In the genomic region with DNA sequence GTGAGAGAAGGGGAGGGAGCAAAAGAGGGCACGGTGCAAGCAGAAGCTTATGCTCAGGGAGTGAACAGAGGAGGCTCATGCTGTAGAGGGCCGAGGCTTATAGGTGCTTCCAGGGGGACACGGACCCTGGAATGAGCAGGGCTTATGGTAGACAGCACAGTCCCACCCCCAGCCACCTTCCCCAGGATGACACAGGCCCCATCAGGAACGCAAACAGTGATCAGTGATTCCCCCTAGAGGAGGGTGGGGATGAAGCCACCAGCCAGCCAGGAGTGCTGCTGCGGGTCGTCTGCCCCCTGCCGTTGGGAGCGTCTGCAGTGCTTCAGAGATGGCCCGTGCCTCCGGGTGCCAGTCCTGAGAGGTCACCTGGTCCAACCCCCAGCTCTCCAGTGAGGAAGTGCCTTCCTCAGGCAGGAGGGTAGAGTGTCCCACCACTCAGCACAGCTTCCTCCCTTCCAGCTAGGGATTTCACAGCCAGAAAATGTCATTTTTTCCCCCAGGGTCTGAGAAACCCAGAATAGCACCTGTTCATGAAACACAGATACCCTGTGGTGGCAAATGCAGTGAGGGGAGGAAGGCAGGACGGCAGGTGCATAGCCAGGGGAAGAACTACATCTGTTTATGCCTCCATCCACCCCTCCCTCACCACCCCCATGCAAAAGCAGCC, we compare ENCODE assay signal across 1 cellular context.
TF ChIP-seq lines count a peak whose summit lies in the region.

No MANE protein-coding gene starts in this region.

TF ChIP-seq in HEK293, 187 proteins besides CTCF, POLR2A, EP300 and RAD21 (continued from another document):
- no peak for TF ChIP-seq SETDB1 (IDR thresholded peaks at IDR 0.05; ENCODE audit: insufficient read length, low read length)
- TF ChIP-seq ZNF394 (tag by site-specific recombination; IDR thresholded peaks at IDR 0.05; ENCODE audit: borderline replicate concordance) = no peak
- TF ChIP-seq ZBTB21 (tag by site-specific recombination; IDR thresholded peaks at IDR 0.05) = no peak
- TF ChIP-seq, protein P1, sequence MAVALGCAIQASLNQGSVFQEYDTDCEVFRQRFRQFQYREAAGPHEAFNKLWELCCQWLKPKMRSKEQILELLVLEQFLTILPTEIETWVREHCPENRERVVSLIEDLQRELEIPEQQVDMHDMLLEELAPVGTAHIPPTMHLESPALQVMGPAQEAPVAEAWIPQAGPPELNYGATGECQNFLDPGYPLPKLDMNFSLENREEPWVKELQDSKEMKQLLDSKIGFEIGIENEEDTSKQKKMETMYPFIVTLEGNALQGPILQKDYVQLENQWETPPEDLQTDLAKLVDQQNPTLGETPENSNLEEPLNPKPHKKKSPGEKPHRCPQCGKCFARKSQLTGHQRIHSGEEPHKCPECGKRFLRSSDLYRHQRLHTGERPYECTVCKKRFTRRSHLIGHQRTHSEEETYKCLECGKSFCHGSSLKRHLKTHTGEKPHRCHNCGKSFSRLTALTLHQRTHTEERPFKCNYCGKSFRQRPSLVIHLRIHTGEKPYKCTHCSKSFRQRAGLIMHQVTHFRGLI (tag by site-specific recombination; IDR thresholded peaks at IDR 0.05) = no peak
- no peak for TF ChIP-seq ZNF548 (tag by site-specific recombination; IDR thresholded peaks at IDR 0.05)
- TF ChIP-seq, protein P2, sequence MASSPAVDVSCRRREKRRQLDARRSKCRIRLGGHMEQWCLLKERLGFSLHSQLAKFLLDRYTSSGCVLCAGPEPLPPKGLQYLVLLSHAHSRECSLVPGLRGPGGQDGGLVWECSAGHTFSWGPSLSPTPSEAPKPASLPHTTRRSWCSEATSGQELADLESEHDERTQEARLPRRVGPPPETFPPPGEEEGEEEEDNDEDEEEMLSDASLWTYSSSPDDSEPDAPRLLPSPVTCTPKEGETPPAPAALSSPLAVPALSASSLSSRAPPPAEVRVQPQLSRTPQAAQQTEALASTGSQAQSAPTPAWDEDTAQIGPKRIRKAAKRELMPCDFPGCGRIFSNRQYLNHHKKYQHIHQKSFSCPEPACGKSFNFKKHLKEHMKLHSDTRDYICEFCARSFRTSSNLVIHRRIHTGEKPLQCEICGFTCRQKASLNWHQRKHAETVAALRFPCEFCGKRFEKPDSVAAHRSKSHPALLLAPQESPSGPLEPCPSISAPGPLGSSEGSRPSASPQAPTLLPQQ (tag by site-specific recombination; IDR thresholded peaks at IDR 0.05) = no peak
- 0 out of 2 replicates have a peak, but pooled peaks have one; percentile 18 for TF ChIP-seq TRIM28 (IDR thresholded peaks at IDR 0.05; ENCODE audit: borderline replicate concordance, low read length)
- peak; percentile 77 for TF ChIP-seq GLIS2 (tag by site-specific recombination; IDR thresholded peaks at IDR 0.05)
- TF ChIP-seq, protein P3, sequence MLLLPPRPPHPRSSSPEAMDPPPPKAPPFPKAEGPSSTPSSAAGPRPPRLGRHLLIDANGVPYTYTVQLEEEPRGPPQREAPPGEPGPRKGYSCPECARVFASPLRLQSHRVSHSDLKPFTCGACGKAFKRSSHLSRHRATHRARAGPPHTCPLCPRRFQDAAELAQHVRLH (tag by site-specific recombination; IDR thresholded peaks at IDR 0.05) = peak; percentile 45; the same call in 1 of the 2 replicates
- TF ChIP-seq ZNF571 (tag by site-specific recombination; IDR thresholded peaks at IDR 0.05) = no peak
- TF ChIP-seq, protein P4, sequence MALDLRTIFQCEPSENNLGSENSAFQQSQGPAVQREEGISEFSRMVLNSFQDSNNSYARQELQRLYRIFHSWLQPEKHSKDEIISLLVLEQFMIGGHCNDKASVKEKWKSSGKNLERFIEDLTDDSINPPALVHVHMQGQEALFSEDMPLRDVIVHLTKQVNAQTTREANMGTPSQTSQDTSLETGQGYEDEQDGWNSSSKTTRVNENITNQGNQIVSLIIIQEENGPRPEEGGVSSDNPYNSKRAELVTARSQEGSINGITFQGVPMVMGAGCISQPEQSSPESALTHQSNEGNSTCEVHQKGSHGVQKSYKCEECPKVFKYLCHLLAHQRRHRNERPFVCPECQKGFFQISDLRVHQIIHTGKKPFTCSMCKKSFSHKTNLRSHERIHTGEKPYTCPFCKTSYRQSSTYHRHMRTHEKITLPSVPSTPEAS (tag by site-specific recombination; IDR thresholded peaks at IDR 0.05) = no peak
- no peak for TF ChIP-seq YY2 (tag by site-specific recombination; IDR thresholded peaks at IDR 0.05)
- peak; percentile 73 for TF ChIP-seq ZIC2 (tag by site-specific recombination; IDR thresholded peaks at IDR 0.05)
- no peak for TF ChIP-seq ZNF521 (tag by site-specific recombination; IDR thresholded peaks at IDR 0.05)
- TF ChIP-seq, protein P5, sequence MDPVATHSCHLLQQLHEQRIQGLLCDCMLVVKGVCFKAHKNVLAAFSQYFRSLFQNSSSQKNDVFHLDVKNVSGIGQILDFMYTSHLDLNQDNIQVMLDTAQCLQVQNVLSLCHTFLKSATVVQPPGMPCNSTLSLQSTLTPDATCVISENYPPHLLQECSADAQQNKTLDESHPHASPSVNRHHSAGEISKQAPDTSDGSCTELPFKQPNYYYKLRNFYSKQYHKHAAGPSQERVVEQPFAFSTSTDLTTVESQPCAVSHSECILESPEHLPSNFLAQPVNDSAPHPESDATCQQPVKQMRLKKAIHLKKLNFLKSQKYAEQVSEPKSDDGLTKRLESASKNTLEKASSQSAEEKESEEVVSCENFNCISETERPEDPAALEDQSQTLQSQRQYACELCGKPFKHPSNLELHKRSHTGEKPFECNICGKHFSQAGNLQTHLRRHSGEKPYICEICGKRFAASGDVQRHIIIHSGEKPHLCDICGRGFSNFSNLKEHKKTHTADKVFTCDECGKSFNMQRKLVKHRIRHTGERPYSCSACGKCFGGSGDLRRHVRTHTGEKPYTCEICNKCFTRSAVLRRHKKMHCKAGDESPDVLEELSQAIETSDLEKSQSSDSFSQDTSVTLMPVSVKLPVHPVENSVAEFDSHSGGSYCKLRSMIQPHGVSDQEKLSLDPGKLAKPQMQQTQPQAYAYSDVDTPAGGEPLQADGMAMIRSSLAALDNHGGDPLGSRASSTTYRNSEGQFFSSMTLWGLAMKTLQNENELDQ (tag by site-specific recombination; IDR thresholded peaks at IDR 0.05; ENCODE audit: low read depth) = no peak
- peak; percentile 77 for TF ChIP-seq ZNF501 (tag by site-specific recombination; IDR thresholded peaks at IDR 0.05)
- TF ChIP-seq ZNF785 (tag by site-specific recombination; IDR thresholded peaks at IDR 0.05) = no peak
- TF ChIP-seq TCF7L2 (IDR thresholded peaks at IDR 0.05; ENCODE audit: borderline replicate concordance, low read depth, low read length) = no peak
- no peak for TF ChIP-seq ZNF202 (tag by site-specific recombination; IDR thresholded peaks at IDR 0.05; ENCODE audit: borderline replicate concordance)
- no peak for TF ChIP-seq OSR2 (tag by site-specific recombination; IDR thresholded peaks at IDR 0.05)
- no peak for TF ChIP-seq GLI4 (tag by site-specific recombination; IDR thresholded peaks at IDR 0.05)
- TF ChIP-seq ZNF654 (tag by site-specific recombination; IDR thresholded peaks at IDR 0.05; ENCODE audit: low read depth) = peak; percentile 55
- TF ChIP-seq, protein P6, sequence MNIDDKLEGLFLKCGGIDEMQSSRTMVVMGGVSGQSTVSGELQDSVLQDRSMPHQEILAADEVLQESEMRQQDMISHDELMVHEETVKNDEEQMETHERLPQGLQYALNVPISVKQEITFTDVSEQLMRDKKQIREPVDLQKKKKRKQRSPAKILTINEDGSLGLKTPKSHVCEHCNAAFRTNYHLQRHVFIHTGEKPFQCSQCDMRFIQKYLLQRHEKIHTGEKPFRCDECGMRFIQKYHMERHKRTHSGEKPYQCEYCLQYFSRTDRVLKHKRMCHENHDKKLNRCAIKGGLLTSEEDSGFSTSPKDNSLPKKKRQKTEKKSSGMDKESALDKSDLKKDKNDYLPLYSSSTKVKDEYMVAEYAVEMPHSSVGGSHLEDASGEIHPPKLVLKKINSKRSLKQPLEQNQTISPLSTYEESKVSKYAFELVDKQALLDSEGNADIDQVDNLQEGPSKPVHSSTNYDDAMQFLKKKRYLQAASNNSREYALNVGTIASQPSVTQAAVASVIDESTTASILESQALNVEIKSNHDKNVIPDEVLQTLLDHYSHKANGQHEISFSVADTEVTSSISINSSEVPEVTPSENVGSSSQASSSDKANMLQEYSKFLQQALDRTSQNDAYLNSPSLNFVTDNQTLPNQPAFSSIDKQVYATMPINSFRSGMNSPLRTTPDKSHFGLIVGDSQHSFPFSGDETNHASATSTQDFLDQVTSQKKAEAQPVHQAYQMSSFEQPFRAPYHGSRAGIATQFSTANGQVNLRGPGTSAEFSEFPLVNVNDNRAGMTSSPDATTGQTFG (tag by site-specific recombination; IDR thresholded peaks at IDR 0.05; ENCODE audit: borderline replicate concordance) = no peak
- 0 out of 2 replicates have a peak, but pooled peaks have one; percentile 31 for TF ChIP-seq MYNN (tag by site-specific recombination; IDR thresholded peaks at IDR 0.05; ENCODE audit: borderline replicate concordance)
- TF ChIP-seq ZNF660 (tag by site-specific recombination; IDR thresholded peaks at IDR 0.05) = peak; percentile 66; the same call in 1 of the 2 replicates
- no peak for TF ChIP-seq ZNF48 (tag by site-specific recombination; IDR thresholded peaks at IDR 0.05)
- no peak for TF ChIP-seq FEZF1 (tag by site-specific recombination; IDR thresholded peaks at IDR 0.05)
- TF ChIP-seq ZNF658 (tag by site-specific recombination; IDR thresholded peaks at IDR 0.05) = no peak
- TF ChIP-seq ZNF623 (tag by site-specific recombination; IDR thresholded peaks at IDR 0.05) = no peak
- TF ChIP-seq, protein P7, sequence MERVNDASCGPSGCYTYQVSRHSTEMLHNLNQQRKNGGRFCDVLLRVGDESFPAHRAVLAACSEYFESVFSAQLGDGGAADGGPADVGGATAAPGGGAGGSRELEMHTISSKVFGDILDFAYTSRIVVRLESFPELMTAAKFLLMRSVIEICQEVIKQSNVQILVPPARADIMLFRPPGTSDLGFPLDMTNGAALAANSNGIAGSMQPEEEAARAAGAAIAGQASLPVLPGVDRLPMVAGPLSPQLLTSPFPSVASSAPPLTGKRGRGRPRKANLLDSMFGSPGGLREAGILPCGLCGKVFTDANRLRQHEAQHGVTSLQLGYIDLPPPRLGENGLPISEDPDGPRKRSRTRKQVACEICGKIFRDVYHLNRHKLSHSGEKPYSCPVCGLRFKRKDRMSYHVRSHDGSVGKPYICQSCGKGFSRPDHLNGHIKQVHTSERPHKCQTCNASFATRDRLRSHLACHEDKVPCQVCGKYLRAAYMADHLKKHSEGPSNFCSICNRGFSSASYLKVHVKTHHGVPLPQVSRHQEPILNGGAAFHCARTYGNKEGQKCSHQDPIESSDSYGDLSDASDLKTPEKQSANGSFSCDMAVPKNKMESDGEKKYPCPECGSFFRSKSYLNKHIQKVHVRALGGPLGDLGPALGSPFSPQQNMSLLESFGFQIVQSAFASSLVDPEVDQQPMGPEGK (tag by site-specific recombination; IDR thresholded peaks at IDR 0.05) = peak; percentile 56
- no peak for TF ChIP-seq ZFP69B (tag by site-specific recombination; IDR thresholded peaks at IDR 0.05)
- TF ChIP-seq, protein P8, sequence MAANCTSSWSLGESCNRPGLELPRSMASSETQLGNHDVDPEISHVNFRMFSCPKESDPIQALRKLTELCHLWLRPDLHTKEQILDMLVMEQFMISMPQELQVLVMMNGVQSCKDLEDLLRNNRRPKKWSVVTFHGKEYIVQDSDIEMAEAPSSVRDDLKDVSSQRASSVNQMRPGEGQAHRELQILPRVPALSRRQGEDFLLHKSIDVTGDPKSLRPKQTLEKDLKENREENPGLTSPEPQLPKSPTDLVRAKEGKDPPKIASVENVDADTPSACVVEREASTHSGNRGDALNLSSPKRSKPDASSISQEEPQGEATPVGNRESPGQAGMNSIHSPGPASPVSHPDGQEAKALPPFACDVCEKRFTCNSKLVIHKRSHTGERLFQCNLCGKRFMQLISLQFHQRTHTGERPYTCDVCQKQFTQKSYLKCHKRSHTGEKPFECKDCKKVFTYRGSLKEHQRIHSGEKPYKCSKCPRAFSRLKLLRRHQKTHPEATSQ (tag by site-specific recombination; IDR thresholded peaks at IDR 0.05) = no peak
- TF ChIP-seq, protein P9, sequence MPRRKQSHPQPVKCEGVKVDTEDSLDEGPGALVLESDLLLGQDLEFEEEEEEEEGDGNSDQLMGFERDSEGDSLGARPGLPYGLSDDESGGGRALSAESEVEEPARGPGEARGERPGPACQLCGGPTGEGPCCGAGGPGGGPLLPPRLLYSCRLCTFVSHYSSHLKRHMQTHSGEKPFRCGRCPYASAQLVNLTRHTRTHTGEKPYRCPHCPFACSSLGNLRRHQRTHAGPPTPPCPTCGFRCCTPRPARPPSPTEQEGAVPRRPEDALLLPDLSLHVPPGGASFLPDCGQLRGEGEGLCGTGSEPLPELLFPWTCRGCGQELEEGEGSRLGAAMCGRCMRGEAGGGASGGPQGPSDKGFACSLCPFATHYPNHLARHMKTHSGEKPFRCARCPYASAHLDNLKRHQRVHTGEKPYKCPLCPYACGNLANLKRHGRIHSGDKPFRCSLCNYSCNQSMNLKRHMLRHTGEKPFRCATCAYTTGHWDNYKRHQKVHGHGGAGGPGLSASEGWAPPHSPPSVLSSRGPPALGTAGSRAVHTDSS (tag by site-specific recombination; IDR thresholded peaks at IDR 0.05) = no peak
- TF ChIP-seq BCL11B (tag by site-specific recombination; IDR thresholded peaks at IDR 0.05; ENCODE audit: low read depth) = no peak; the same call in 1 of the 2 replicates
- TF ChIP-seq, protein P10, sequence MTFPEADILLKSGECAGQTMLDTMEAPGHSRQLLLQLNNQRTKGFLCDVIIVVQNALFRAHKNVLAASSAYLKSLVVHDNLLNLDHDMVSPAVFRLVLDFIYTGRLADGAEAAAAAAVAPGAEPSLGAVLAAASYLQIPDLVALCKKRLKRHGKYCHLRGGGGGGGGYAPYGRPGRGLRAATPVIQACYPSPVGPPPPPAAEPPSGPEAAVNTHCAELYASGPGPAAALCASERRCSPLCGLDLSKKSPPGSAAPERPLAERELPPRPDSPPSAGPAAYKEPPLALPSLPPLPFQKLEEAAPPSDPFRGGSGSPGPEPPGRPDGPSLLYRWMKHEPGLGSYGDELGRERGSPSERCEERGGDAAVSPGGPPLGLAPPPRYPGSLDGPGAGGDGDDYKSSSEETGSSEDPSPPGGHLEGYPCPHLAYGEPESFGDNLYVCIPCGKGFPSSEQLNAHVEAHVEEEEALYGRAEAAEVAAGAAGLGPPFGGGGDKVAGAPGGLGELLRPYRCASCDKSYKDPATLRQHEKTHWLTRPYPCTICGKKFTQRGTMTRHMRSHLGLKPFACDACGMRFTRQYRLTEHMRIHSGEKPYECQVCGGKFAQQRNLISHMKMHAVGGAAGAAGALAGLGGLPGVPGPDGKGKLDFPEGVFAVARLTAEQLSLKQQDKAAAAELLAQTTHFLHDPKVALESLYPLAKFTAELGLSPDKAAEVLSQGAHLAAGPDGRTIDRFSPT (tag by site-specific recombination; IDR thresholded peaks at IDR 0.05) = no peak
- TF ChIP-seq, protein P11, sequence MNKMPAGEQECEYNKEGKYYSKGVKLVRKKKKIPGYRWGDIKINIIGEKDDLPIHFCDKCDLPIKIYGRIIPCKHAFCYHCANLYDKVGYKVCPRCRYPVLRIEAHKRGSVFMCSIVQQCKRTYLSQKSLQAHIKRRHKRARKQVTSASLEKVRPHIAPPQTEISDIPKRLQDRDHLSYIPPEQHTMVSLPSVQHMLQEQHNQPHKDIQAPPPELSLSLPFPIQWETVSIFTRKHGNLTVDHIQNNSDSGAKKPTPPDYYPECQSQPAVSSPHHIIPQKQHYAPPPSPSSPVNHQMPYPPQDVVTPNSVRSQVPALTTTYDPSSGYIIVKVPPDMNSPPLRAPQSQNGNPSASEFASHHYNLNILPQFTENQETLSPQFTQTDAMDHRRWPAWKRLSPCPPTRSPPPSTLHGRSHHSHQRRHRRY (tag by site-specific recombination; IDR thresholded peaks at IDR 0.05) = no peak
TF ChIP-seq in HEK293: peak in this region for 23.
